ENCODE assay signal across 22 cellular contexts in genomic region chr13:95251641-95252040, GRCh38. TPM values are rescaled to one million over a fixed set of nuclear protein-coding genes. Genes with fewer than 3 reads are reported as not detected.
A peak's percentile ranks its signal among the peaks of the same experiment; 100 is the strongest.
DNase-seq lines count a peak whose midpoint lies in the region; ATAC-seq lines count a peak whose summit lies in the region.
"Had no signal": no experiment of that assay in that cellular context is flagged by ENCODE, and none has a peak within 500 bp of the region (broad histone marks: within the 10 kb centered on the region; RNA-seq: fewer than 3 reads in every experiment).

No MANE protein-coding gene starts in this region.

- H3K4me3 Mint-ChIP-seq in naive thymus-derived CD4-positive, alpha-beta T cell = no peak overlapping the region
- H3K4me3 Mint-ChIP-seq: activated T-cell treated with anti-CD3 and anti-CD28 coated beads, Interleukin-2, amount 50 U/mL, for 4 hours; B cell had no signal

- H3K27me3 Mint-ChIP-seq in naive thymus-derived CD4-positive, alpha-beta T cell = no peaks in the 10 kb centered on the region
- H3K27me3 Mint-ChIP-seq: B cell, progenitor cell of endocrine pancreas, T-helper 17 cell had no signal

- H3K36me3 ChIP-seq in naive thymus-derived CD4-positive, alpha-beta T cell (ENCODE audit: control insufficient read depth in 2 of 3, insufficient read depth in 3 of 3, low read length in 3 of 3) = no peaks in the 10 kb centered on the region
- peaks cover 19% of the 10 kb centered on the region; the same call in 1 of the 2 replicates for H3K36me3 ChIP-seq in MG63
- H3K36me3 ChIP-seq: colonic mucosa, left ventricle myocardium inferior had no signal

- POLR2A ChIA-PET in naive thymus-derived CD4-positive, alpha-beta T cell (lab: Charles Lee) = no interaction called here

- H3K9me3 Mint-ChIP-seq in naive thymus-derived CD4-positive, alpha-beta T cell = no peaks in the 10 kb centered on the region
- H3K9me3 Mint-ChIP-seq: activated T-cell treated with anti-CD3 and anti-CD28 coated beads, Interleukin-2, amount 50 U/mL, for 4 hours had no signal

- peaks cover 0 to 14% (median 3%) of the 10 kb centered on the region in 5 donors for H3K36me3 Mint-ChIP-seq in naive thymus-derived CD4-positive, alpha-beta T cell

- no peaks in the 10 kb centered on the region for H3K9me3 ChIP-seq in naive thymus-derived CD4-positive, alpha-beta T cell (ENCODE audit: control insufficient read depth in 2 of 3, low read length in 3 of 3)
- H3K9me3 ChIP-seq in MG63 = no peaks in the 10 kb centered on the region
- H3K9me3 ChIP-seq: colonic mucosa, left ventricle myocardium inferior, transverse colon had no signal

- no peak overlapping the region for H3K27ac Mint-ChIP-seq in naive thymus-derived CD4-positive, alpha-beta T cell
- H3K27ac Mint-ChIP-seq: B cell, progenitor cell of endocrine pancreas, T-helper 17 cell had no signal

- no peaks in the 10 kb centered on the region for H3K27me3 ChIP-seq in naive thymus-derived CD4-positive, alpha-beta T cell (ENCODE audit: control insufficient read depth in 2 of 2, insufficient read depth in 2 of 2, low read length in 2 of 2)
- H3K27me3 ChIP-seq in MG63 = no peaks in the 10 kb centered on the region
- H3K27me3 ChIP-seq: colonic mucosa, transverse colon had no signal

- ATAC-seq in GM18907 (IDR thresholded peaks at IDR 0.05; ENCODE audit: unreplicated experiment) (peak; percentile 47), HG02610 (IDR thresholded peaks at IDR 0.05; ENCODE audit: unreplicated experiment) (peak; percentile 71), HG03520 (IDR thresholded peaks at IDR 0.05; ENCODE audit: unreplicated experiment) (peak; percentile 48)
- no peak for ATAC-seq in naive thymus-derived CD4-positive, alpha-beta T cell
- ATAC-seq: activated T-cell treated with anti-CD3 and anti-CD28 coated beads, Interleukin-2, amount 50 U/mL, for 4 hours; esophagus mucosa; T-helper 17 cell had no signal

- H3K4me3 ChIP-seq in naive thymus-derived CD4-positive, alpha-beta T cell (ENCODE audit: low read length) = no peak overlapping the region
- H3K4me3 ChIP-seq in MG63 = no peak overlapping the region
- H3K4me3 ChIP-seq: colonic mucosa, left ventricle myocardium inferior, transverse colon had no signal

- intact Hi-C loops in naive thymus-derived CD4-positive, alpha-beta T cell (cut with micrococcal nuclease) = no loop called here

- no peak overlapping the region for H3K27ac ChIP-seq in naive thymus-derived CD4-positive, alpha-beta T cell (ENCODE audit: low read depth, low read length)
- H3K27ac ChIP-seq: colonic mucosa, left ventricle myocardium inferior, RWPE1, transverse colon had no signal

- H3K4me1 ChIP-seq in naive thymus-derived CD4-positive, alpha-beta T cell (ENCODE audit: control insufficient read depth in 2 of 2, insufficient read depth in 2 of 2, low read length in 2 of 2) = no peaks in the 10 kb centered on the region
- H3K4me1 ChIP-seq: left ventricle myocardium inferior had no signal

- CTCF ChIA-PET in naive thymus-derived CD4-positive, alpha-beta T cell (lab: Charles Lee) = no interaction called here

- peaks cover 0 to 15% (median 3%) of the 10 kb centered on the region in 7 donors for H3K4me1 Mint-ChIP-seq in naive thymus-derived CD4-positive, alpha-beta T cell

- DNase-seq in renal cortical epithelial cell (ENCODE audit: low read depth) (peak; percentile 32), mucosa of gallbladder (ENCODE audit: low spot score) (no peak), dedifferentiated amniotic fluid mesenchymal stem cell (ENCODE audit: extremely low spot score) (no peak), MG63 (no peak)
- DNase-seq in naive thymus-derived CD4-positive, alpha-beta T cell = no peak
- DNase-seq: activated CD4-positive, alpha-beta T cell treated with anti-CD3 and anti-CD28 coated beads for 4 hours; activated T-cell treated with anti-CD3 and anti-CD28 coated beads, Interleukin-2, amount 50 U/mL, for 4 hours; amniotic stem cell; colonic mucosa; DMS153; left ventricle myocardium inferior; NCI-H2029; NCI-H774; T-helper 17 cell; transverse colon had no signal

RNA-seq across cellular contexts. Expression of gene ABCC4, which starts 49.6 kb away (rescaled TPM):
- total RNA-seq in renal cortical epithelial cell = 77.4 and 145 TPM in 2 replicates
- total RNA-seq in naive thymus-derived CD4-positive, alpha-beta T cell = 1 to 10 TPM; 5.8 to 9.2 (median 7.5) TPM
- polyA plus RNA-seq in naive thymus-derived CD4-positive, alpha-beta T cell = 1 to 10 TPM; 3.5 to 3.9 TPM
- total RNA-seq in mucosa of gallbladder = 39.8 TPM
- total RNA-seq in MG63 (2014; rRNA removed; shearing (Covaris generic); ENCODE audit: low replicate concordance) = 9.4 and 11.3 TPM in 2 replicates
